Comparison of ENCODE assay signal across 8 cellular contexts in genomic region chr19:42420055-42420544, GRCh38. TPM values are rescaled to one million over a fixed set of nuclear protein-coding genes. Genes with fewer than 3 reads are reported as not detected.
A peak's percentile ranks its signal among the peaks of the same experiment; 100 is the strongest.
DNase-seq lines count a peak whose midpoint lies in the region; ATAC-seq and TF ChIP-seq lines count a peak whose summit lies in the region.

No MANE protein-coding gene starts in this region.

- no peaks in the 10 kb centered on the region for H3K36me3 ChIP-seq in thoracic aorta

- intact Hi-C loops in Right ventricle myocardium superior (cut with DNase I) (no loop called here), left cardiac atrium (cut with DNase I) (no loop called here), dorsolateral prefrontal cortex (cut with DNase I) (loop anchor here in 1 of 2 donors (5.0 to 10.0 kb wide), 3 partner anchors 93 to 345 kb away; partner anchors contain the start of genes GRIK5, GSK3A, MEGF8 and ZNF574), natural killer cell (cut with micrococcal nuclease) (no loop called here)
- intact Hi-C loops in activated CD4-positive, alpha-beta T cell treated with anti-CD3 and anti-CD28 coated beads, Interleukin-2, amount 10 ng/mL, durations not matched to agents 24 days and 14 days (cut with micrococcal nuclease): loop anchor here (5.0 to 10.0 kb wide), 2 partner anchors 138 to 285 kb away; partner anchors contain the start of gene POU2F2

- peaks cover 12% of the 10 kb centered on the region for H3K36me3 Mint-ChIP-seq in activated CD4-positive, alpha-beta T cell treated with anti-CD3 and anti-CD28 coated beads, Interleukin-2, amount 10 ng/mL, durations not matched to agents 24 days and 14 days (ENCODE audit: low read depth)
- H3K36me3 Mint-ChIP-seq in natural killer cell: no peaks in the 10 kb centered on the region

- peak; percentile 69 for DNase-seq in Right ventricle myocardium superior
- DNase-seq in left cardiac atrium: no peak
- DNase-seq in NCI-H146 treated with DMSO at 0.1 percent for 48 hours (lab: John Stamatoyannopoulos, UW; ENCODE audit: unreplicated experiment): peak; percentile 6
- peak; percentile 94 for DNase-seq in activated CD4-positive, alpha-beta T cell treated with anti-CD3 and anti-CD28 coated beads, Interleukin-2, amount 10 ng/mL, durations not matched to agents 24 days and 14 days
- peak in 1 of 10 donors; percentile 59 for DNase-seq in dorsolateral prefrontal cortex
- DNase-seq in natural killer cell: peak; percentile 62
- no peak for DNase-seq in thoracic aorta (ENCODE audit: low spot score)
- DNase-seq in NCI-H2081 (lab: John Stamatoyannopoulos, UW): no peak

- H3K4me1 Mint-ChIP-seq in activated CD4-positive, alpha-beta T cell treated with anti-CD3 and anti-CD28 coated beads, Interleukin-2, amount 10 ng/mL, durations not matched to agents 24 days and 14 days: peaks cover 36% of the 10 kb centered on the region
- peaks cover 33 to 47% of the 10 kb centered on the region in 2 donors for H3K4me1 Mint-ChIP-seq in natural killer cell

- no peaks in the 10 kb centered on the region for H3K27me3 Mint-ChIP-seq in activated CD4-positive, alpha-beta T cell treated with anti-CD3 and anti-CD28 coated beads, Interleukin-2, amount 10 ng/mL, durations not matched to agents 24 days and 14 days
- H3K27me3 Mint-ChIP-seq in natural killer cell (ENCODE audit: low read depth in 2 of 2): no peaks in the 10 kb centered on the region

- TF ChIP-seq CTCF in dorsolateral prefrontal cortex (IDR thresholded peaks at IDR 0.05 in 54 of 56, conservative IDR thresholded peaks at IDR 0.05 in 2 of 56; ENCODE audit: low read depth in 1 of 56, partially characterized antibody in 56 of 56): peak in 55 of 56 donors; percentile 37 to 84 (median 69)
- peak; percentile 78 for TF ChIP-seq CTCF in natural killer cell (IDR thresholded peaks at IDR 0.05)
- TF ChIP-seq CTCF in thoracic aorta (IDR thresholded peaks at IDR 0.05): peak; percentile 28

- H3K9me3 Mint-ChIP-seq in activated CD4-positive, alpha-beta T cell treated with anti-CD3 and anti-CD28 coated beads, Interleukin-2, amount 10 ng/mL, durations not matched to agents 24 days and 14 days: no peaks in the 10 kb centered on the region
- no peaks in the 10 kb centered on the region for H3K9me3 Mint-ChIP-seq in natural killer cell

- H3K27me3 ChIP-seq in dorsolateral prefrontal cortex (no peaks in the 10 kb centered on the region), thoracic aorta (replicated peaks; ENCODE audit: insufficient read depth) (no peaks in the 10 kb centered on the region)

- H3K4me1 ChIP-seq in thoracic aorta (ENCODE audit: control insufficient read depth in 1 of 2, low read depth in 2 of 2): peaks cover 9 to 17% of the 10 kb centered on the region in 2 donors

- no peak overlapping the region for H3K27ac Mint-ChIP-seq in activated CD4-positive, alpha-beta T cell treated with anti-CD3 and anti-CD28 coated beads, Interleukin-2, amount 10 ng/mL, durations not matched to agents 24 days and 14 days
- peak overlapping the region in 1 of 2 donors; percentile 8 for H3K27ac Mint-ChIP-seq in natural killer cell

- H3K27ac ChIP-seq in dorsolateral prefrontal cortex: peak overlapping the region in 38 of 59 donors; percentile 12 to 96 (median 84)
- H3K27ac ChIP-seq in thoracic aorta: no peak overlapping the region

- no peaks in the 10 kb centered on the region for H3K9me3 ChIP-seq in thoracic aorta

- ATAC-seq in Right ventricle myocardium superior (ENCODE audit: poor library complexity) (no peak), left cardiac atrium (no peak), natural killer cell (peak; percentile 27 to 44 (median 34)), thoracic aorta (ENCODE audit: insufficient number of reproducible peaks, low FRiP score, low read depth) (no peak)

- H3K4me3 Mint-ChIP-seq in activated CD4-positive, alpha-beta T cell treated with anti-CD3 and anti-CD28 coated beads, Interleukin-2, amount 10 ng/mL, durations not matched to agents 24 days and 14 days: no peak overlapping the region
- H3K4me3 Mint-ChIP-seq in natural killer cell: no peak overlapping the region

- H3K4me3 ChIP-seq in dorsolateral prefrontal cortex: peak overlapping the region in 1 of 59 donors; percentile 13
- H3K4me3 ChIP-seq in thoracic aorta: no peak overlapping the region

RNA-seq across cellular contexts. Expression of gene LIPE, which starts 7.1 kb away (rescaled TPM):
- 61.4 TPM for total RNA-seq in Right ventricle myocardium superior
- total RNA-seq in left cardiac atrium: 100 to 1,000 TPM; 174 to 202 TPM
- 35.0 and 39.1 TPM in 2 replicates for total RNA-seq in activated CD4-positive, alpha-beta T cell treated with anti-CD3 and anti-CD28 coated beads, Interleukin-2, amount 10 ng/mL, durations not matched to agents 24 days and 14 days
- 100 to 1,000 TPM in 24 of 120 experiments, 10 to 100 TPM in 96; 21.9 to 264 (median 65.6) TPM for total RNA-seq in dorsolateral prefrontal cortex
- 10 to 100 TPM in 2 of 3 donors, 1 to 10 TPM in 1; 5.3 to 13.3 (median 11.7) TPM for total RNA-seq in natural killer cell
- 1 to 10 TPM; 4.5 to 7.3 TPM for total RNA-seq in thoracic aorta

RNA-seq across cellular contexts. Expression of gene CXCL17, which starts 22.6 kb away (rescaled TPM):
- total RNA-seq in Right ventricle myocardium superior (not detected), left cardiac atrium (not detected), dorsolateral prefrontal cortex (not detected), natural killer cell (not detected), thoracic aorta (1 to 10 TPM in 1 of 2 donors, not detected in 1; 1.6 TPM)
- total RNA-seq in activated CD4-positive, alpha-beta T cell treated with anti-CD3 and anti-CD28 coated beads, Interleukin-2, amount 10 ng/mL, durations not matched to agents 24 days and 14 days: not detected in 2 replicates

RNA-seq across cellular contexts. Expression of gene CNFN, which starts 30.0 kb away (rescaled TPM):
- total RNA-seq in Right ventricle myocardium superior (1.1 TPM), left cardiac atrium (under 1 TPM in 1 of 2 donors, not detected in 1; 0.97 TPM), dorsolateral prefrontal cortex (1 to 10 TPM in 51 of 120 experiments, under 1 TPM in 5, not detected in 64; 0.84 to 3.8 (median 1.4) TPM), natural killer cell (1 to 10 TPM in 1 of 3 donors, not detected in 2; 1.3 TPM), thoracic aorta (not detected)
- not detected in 2 replicates for total RNA-seq in activated CD4-positive, alpha-beta T cell treated with anti-CD3 and anti-CD28 coated beads, Interleukin-2, amount 10 ng/mL, durations not matched to agents 24 days and 14 days

Comparison
In these comparisons a context has a peak if more than half of its experiments do, and no peak if none do; other contexts are left out.
1. DNase-seq: peak in Right ventricle myocardium superior (single experiment), NCI-H146 treated with DMSO at 0.1 percent for 48 hours (single experiment), activated CD4-positive, alpha-beta T cell treated with anti-CD3 and anti-CD28 coated beads, Interleukin-2, amount 10 ng/mL, durations not matched to agents 24 days and 14 days (single experiment) and natural killer cell (single experiment); none in left cardiac atrium (single experiment), thoracic aorta (single experiment) and NCI-H2081 (0 of 2).
2. ATAC-seq: peak in natural killer cell (3 of 3); none in Right ventricle myocardium superior (single experiment), left cardiac atrium (0 of 2) and thoracic aorta (single experiment).
3. H3K27ac ChIP-seq: peak in dorsolateral prefrontal cortex (38 of 59); none in thoracic aorta (0 of 2).
4. CTCF ChIP-seq: peak in every context shown above with its lines; median percentile 78 in natural killer cell; 69 in dorsolateral prefrontal cortex; 28 in thoracic aorta.